24 cellular contexts compared by ENCODE assay signal in genomic region chr1:96815914-96816313, GRCh38.
"Had no signal": no experiment of that assay in that cellular context is flagged by ENCODE, and none has a peak within 500 bp of the region (broad histone marks: within the 10 kb centered on the region; RNA-seq: fewer than 3 reads in every experiment).

No MANE protein-coding gene starts in this region.

- H3K4me1 ChIP-seq: colonic mucosa, foreskin keratinocyte, lower lobe of right lung, pancreas, prostate gland, spleen, upper lobe of right lung, vagina had no signal

- H3K9me3 ChIP-seq: colonic mucosa, left ventricle myocardium inferior, lower lobe of right lung, mucosa of descending colon, pancreas, prostate gland, spleen, tibial artery, upper lobe of right lung, vagina had no signal

- H3K4me3 ChIP-seq: colonic mucosa, left ventricle myocardium inferior, lower lobe of right lung, mucosa of descending colon, pancreas, prostate gland, spleen, tibial artery, upper lobe of right lung, vagina had no signal

- ATAC-seq: foreskin keratinocyte; left cardiac atrium; lower lobe of right lung; mucosa of descending colon; natural killer cell; pancreas; sciatic nerve; stimulated activated memory B cell treated with anti-CD40 and anti-IgM and Interleukin-4, amounts not matched to agents 10 μg/mL and 1 μg/mL and 100 μg/mL, for 72 hours; upper lobe of right lung had no signal

- H3K27ac ChIP-seq: colonic mucosa, foreskin keratinocyte, left ventricle myocardium inferior, lower lobe of right lung, pancreas, prostate gland, spleen, tibial artery, upper lobe of right lung, vagina had no signal

- DNase-seq: colonic mucosa; dermis blood vessel endothelial cell; erythroblast; foreskin keratinocyte; immature natural killer cell; kidney; left cardiac atrium; left ventricle myocardium inferior; lower lobe of right lung; mesenchymal stem cell; mucosa of descending colon; natural killer cell; occipital lobe; pancreas; spleen; stimulated activated CD4-positive, alpha-beta T cell treated with anti-CD3 and anti-CD28 coated beads, Interleukin-15, amount 100 ng/mL, for 24 hours; stimulated activated CD4-positive, alpha-beta T cell treated with anti-CD3 and anti-CD28 coated beads, Interleukin-1b, Interleukin-23, amount 100 ng/mL, for 48 hours; stimulated activated CD4-positive, alpha-beta T cell treated with anti-CD3 and anti-CD28 coated beads, Interleukin-4, amount 100 ng/mL, for 24 hours; tibial artery; upper lobe of right lung had no signal

- H3K36me3 ChIP-seq: colonic mucosa, prostate gland had no signal

- H3K27me3 ChIP-seq: colonic mucosa, foreskin keratinocyte, pancreas, spleen, tibial artery, upper lobe of right lung, vagina had no signal
